1 cellular context compared by ENCODE assay signal in genomic region chr16:47448830-47449575, GRCh38.
TF ChIP-seq lines count a peak whose summit lies in the region.

No MANE protein-coding gene starts in this region.

TF ChIP-seq in K562, 482 proteins besides CTCF, POLR2A, EP300 and RAD21 (continues in another document):
- TF ChIP-seq, protein P1, sequence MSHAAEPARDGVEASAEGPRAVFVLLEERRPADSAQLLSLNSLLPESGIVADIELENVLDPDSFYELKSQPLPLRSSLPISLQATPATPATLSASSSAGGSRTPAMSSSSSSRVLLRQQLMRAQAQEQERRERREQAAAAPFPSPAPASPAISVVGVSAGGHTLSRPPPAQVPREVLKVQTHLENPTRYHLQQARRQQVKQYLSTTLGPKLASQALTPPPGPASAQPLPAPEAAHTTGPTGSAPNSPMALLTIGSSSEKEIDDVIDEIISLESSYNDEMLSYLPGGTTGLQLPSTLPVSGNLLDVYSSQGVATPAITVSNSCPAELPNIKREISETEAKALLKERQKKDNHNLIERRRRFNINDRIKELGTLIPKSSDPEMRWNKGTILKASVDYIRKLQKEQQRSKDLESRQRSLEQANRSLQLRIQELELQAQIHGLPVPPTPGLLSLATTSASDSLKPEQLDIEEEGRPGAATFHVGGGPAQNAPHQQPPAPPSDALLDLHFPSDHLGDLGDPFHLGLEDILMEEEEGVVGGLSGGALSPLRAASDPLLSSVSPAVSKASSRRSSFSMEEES (CRISPR knock-in tag; IDR thresholded peaks at IDR 0.05), result no peak
- TF ChIP-seq ZBTB8A (IDR thresholded peaks at IDR 0.05; ENCODE audit: partially characterized antibody) (no peak), STAT5A (IDR thresholded peaks at IDR 0.05; ENCODE audit: borderline replicate concordance, low read length) (peak; percentile 62; the same call in 1 of the 2 replicates), ZNF224 (CRISPR knock-in tag; IDR thresholded peaks at IDR 0.05) (no peak), NFXL1 (CRISPR knock-in tag; IDR thresholded peaks at IDR 0.05) (no peak), ZNF263 (CRISPR knock-in tag; IDR thresholded peaks at IDR 0.05; ENCODE audit: borderline replicate concordance) (no peak), HNRNPUL1 (IDR thresholded peaks at IDR 0.05; ENCODE audit: low read length) (no peak), SMARCA4 (IDR thresholded peaks at IDR 0.05) (peak; percentile 32; the same call in 1 of the 2 replicates), NR1H2 (CRISPR knock-in tag; IDR thresholded peaks at IDR 0.05) (no peak), ZBTB26 (CRISPR knock-in tag; IDR thresholded peaks at IDR 0.05) (no peak), ZNF699 (CRISPR knock-in tag; IDR thresholded peaks at IDR 0.05; ENCODE audit: insufficient replicate concordance) (no peak), KAT2B (IDR thresholded peaks at IDR 0.05; ENCODE audit: low read depth, low read length) (no peak), ZBTB1 (CRISPR knock-in tag; IDR thresholded peaks at IDR 0.05; ENCODE audit: borderline replicate concordance, low read depth) (no peak), IRF2 (CRISPR knock-in tag; IDR thresholded peaks at IDR 0.05) (no peak), ZNF239 (CRISPR knock-in tag; IDR thresholded peaks at IDR 0.05) (no peak), ZFX (CRISPR knock-in tag; IDR thresholded peaks at IDR 0.05) (no peak), PATZ1 (CRISPR knock-in tag; IDR thresholded peaks at IDR 0.05; ENCODE audit: borderline replicate concordance) (no peak), ZNF785 (CRISPR knock-in tag; IDR thresholded peaks at IDR 0.05) (no peak), MXI1 (IDR thresholded peaks at IDR 0.05; ENCODE audit: low read depth, low read length) (no peak), POLR2H (tag; IDR thresholded peaks at IDR 0.05; ENCODE audit: low read depth) (no peak), ATF4 (CRISPR knock-in tag; IDR thresholded peaks at IDR 0.05) (no peak), ZNF253 (CRISPR knock-in tag; conservative IDR thresholded peaks at IDR 0.05) (no peak), L3MBTL2 (IDR thresholded peaks at IDR 0.05) (no peak), ARID1B (IDR thresholded peaks at IDR 0.05) (peak; percentile 83), ZNF408 (CRISPR knock-in tag; IDR thresholded peaks at IDR 0.05; ENCODE audit: low read depth) (no peak), ETS2 (tag; IDR thresholded peaks at IDR 0.05; ENCODE audit: borderline replicate concordance, poor library complexity, severe bottlenecking) (no peak), E2F1 (CRISPR knock-in tag; IDR thresholded peaks at IDR 0.05) (no peak), MGA (IDR thresholded peaks at IDR 0.05) (no peak), GTF2B (IDR thresholded peaks at IDR 0.05; ENCODE audit: extremely low read depth, insufficient read length) (no peak), EZH2 (IDR thresholded peaks at IDR 0.05; ENCODE audit: borderline replicate concordance, low read depth, low read length) (no peak), ARHGAP35 (IDR thresholded peaks at IDR 0.05; ENCODE audit: partially characterized antibody) (no peak), CTBP1 (IDR thresholded peaks at IDR 0.05; ENCODE audit: borderline replicate concordance) (no peak), BRF1 (IDR thresholded peaks at IDR 0.05; ENCODE audit: borderline replicate concordance, extremely low read depth, insufficient read length) (no peak), KLF16 (IDR thresholded peaks at IDR 0.05) (peak; percentile 51; the same call in 1 of the 2 replicates), ZBTB33 (CRISPR knock-in tag; IDR thresholded peaks at IDR 0.05) (no peak), TARDBP (IDR thresholded peaks at IDR 0.05) (no peak), ZNF316 (IDR thresholded peaks at IDR 0.05) (no peak), JUND (IDR thresholded peaks at IDR 0.05; ENCODE audit: borderline replicate concordance, low read depth, low read length) (no peak), JUND (tag; IDR thresholded peaks at IDR 0.05; ENCODE audit: borderline replicate concordance, low read depth, low read length) (no peak)
- TF ChIP-seq, protein P2, sequence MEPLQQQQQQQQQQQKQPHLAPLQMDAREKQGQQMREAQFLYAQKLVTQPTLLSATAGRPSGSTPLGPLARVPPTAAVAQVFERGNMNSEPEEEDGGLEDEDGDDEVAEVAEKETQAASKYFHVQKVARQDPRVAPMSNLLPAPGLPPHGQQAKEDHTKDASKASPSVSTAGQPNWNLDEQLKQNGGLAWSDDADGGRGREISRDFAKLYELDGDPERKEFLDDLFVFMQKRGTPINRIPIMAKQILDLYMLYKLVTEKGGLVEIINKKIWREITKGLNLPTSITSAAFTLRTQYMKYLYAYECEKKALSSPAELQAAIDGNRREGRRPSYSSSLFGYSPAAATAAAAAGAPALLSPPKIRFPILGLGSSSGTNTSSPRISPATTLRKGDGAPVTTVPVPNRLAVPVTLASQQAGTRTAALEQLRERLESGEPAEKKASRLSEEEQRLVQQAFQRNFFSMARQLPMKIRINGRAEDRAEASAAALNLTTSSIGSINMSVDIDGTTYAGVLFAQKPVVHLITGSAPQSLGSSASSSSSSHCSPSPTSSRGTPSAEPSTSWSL (CRISPR knock-in tag; IDR thresholded peaks at IDR 0.05; ENCODE audit: borderline replicate concordance), result no peak
